ENCODE assay signal across 1 cellular context in the genomic region with DNA sequence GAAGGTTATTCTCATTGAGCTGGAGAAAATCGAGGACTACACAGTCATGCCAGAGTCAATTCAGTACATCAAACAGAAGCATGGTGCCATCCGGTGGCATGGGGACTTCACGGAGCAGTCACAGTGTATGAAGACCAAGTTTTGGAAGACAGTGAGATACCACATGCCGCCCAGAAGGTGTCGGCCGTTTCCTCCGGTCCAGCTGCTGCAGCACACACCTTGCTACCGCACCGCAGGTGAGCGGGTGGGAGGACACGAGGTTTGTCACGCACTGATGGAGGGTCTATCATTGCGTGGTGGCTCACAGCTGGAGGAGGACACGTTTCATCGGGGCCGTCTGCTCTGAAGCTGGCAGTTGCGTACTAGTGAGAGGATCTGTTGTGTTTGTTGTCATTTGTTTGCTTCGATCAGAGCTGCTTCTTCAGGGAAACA.
TF ChIP-seq lines count a peak whose summit lies in the region.

No MANE protein-coding gene starts in this region.

TF ChIP-seq in GM23338, 12 proteins besides CTCF, POLR2A, EP300 and RAD21 (continued from another document):
- TF ChIP-seq, protein P1, sequence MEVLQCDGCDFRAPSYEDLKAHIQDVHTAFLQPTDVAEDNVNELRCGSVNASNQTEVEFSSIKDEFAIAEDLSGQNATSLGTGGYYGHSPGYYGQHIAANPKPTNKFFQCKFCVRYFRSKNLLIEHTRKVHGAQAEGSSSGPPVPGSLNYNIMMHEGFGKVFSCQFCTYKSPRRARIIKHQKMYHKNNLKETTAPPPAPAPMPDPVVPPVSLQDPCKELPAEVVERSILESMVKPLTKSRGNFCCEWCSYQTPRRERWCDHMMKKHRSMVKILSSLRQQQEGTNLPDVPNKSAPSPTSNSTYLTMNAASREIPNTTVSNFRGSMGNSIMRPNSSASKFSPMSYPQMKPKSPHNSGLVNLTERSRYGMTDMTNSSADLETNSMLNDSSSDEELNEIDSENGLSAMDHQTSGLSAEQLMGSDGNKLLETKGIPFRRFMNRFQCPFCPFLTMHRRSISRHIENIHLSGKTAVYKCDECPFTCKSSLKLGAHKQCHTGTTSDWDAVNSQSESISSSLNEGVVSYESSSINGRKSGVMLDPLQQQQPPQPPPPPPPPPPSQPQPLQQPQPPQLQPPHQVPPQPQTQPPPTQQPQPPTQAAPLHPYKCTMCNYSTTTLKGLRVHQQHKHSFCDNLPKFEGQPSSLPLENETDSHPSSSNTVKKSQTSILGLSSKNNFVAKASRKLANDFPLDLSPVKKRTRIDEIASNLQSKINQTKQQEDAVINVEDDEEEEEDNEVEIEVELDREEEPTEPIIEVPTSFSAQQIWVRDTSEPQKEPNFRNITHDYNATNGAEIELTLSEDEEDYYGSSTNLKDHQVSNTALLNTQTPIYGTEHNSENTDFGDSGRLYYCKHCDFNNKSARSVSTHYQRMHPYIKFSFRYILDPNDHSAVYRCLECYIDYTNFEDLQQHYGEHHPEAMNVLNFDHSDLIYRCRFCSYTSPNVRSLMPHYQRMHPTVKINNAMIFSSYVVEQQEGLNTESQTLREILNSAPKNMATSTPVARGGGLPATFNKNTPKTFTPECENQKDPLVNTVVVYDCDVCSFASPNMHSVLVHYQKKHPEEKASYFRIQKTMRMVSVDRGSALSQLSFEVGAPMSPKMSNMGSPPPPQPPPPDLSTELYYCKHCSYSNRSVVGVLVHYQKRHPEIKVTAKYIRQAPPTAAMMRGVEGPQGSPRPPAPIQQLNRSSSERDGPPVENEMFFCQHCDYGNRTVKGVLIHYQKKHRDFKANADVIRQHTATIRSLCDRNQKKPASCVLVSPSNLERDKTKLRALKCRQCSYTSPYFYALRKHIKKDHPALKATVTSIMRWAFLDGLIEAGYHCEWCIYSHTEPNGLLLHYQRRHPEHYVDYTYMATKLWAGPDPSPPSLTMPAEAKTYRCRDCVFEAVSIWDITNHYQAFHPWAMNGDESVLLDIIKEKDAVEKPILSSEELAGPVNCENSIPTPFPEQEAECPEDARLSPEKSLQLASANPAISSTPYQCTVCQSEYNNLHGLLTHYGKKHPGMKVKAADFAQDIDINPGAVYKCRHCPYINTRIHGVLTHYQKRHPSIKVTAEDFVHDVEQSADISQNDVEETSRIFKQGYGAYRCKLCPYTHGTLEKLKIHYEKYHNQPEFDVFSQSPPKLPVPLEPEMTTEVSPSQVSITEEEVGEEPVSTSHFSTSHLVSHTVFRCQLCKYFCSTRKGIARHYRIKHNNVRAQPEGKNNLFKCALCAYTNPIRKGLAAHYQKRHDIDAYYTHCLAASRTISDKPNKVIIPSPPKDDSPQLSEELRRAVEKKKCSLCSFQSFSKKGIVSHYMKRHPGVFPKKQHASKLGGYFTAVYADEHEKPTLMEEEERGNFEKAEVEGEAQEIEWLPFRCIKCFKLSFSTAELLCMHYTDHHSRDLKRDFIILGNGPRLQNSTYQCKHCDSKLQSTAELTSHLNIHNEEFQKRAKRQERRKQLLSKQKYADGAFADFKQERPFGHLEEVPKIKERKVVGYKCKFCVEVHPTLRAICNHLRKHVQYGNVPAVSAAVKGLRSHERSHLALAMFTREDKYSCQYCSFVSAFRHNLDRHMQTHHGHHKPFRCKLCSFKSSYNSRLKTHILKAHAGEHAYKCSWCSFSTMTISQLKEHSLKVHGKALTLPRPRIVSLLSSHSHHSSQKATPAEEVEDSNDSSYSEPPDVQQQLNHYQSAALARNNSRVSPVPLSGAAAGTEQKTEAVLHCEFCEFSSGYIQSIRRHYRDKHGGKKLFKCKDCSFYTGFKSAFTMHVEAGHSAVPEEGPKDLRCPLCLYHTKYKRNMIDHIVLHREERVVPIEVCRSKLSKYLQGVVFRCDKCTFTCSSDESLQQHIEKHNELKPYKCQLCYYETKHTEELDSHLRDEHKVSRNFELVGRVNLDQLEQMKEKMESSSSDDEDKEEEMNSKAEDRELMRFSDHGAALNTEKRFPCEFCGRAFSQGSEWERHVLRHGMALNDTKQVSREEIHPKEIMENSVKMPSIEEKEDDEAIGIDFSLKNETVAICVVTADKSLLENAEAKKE (CRISPR knock-in tag; IDR thresholded peaks at IDR 0.05) = no peak
- TF ChIP-seq, protein P2, sequence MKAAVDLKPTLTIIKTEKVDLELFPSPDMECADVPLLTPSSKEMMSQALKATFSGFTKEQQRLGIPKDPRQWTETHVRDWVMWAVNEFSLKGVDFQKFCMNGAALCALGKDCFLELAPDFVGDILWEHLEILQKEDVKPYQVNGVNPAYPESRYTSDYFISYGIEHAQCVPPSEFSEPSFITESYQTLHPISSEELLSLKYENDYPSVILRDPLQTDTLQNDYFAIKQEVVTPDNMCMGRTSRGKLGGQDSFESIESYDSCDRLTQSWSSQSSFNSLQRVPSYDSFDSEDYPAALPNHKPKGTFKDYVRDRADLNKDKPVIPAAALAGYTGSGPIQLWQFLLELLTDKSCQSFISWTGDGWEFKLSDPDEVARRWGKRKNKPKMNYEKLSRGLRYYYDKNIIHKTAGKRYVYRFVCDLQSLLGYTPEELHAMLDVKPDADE (IDR thresholded peaks at IDR 0.05) = no peak
- TF ChIP-seq ZNF331 (CRISPR knock-in tag; IDR thresholded peaks at IDR 0.05; ENCODE audit: low read depth) (no peak), EZH2phosphoT487 (IDR thresholded peaks at IDR 0.05; ENCODE audit: unreplicated experiment) (no peak), EZH2 (IDR thresholded peaks at IDR 0.05; ENCODE audit: low read depth, unreplicated experiment) (no peak)
